Comparison of ENCODE assay signal across 1 cellular context in genomic region chr6:166206510-166207389, GRCh38.
TF ChIP-seq lines count a peak whose summit lies in the region.

No MANE protein-coding gene starts in this region.

TF ChIP-seq in HEK293, 187 proteins besides CTCF, POLR2A, EP300 and RAD21 (continued from another document):
- TF ChIP-seq KLF17 (tag by site-specific recombination; IDR thresholded peaks at IDR 0.05) (no peak), RBAK (tag by site-specific recombination; IDR thresholded peaks at IDR 0.05) (no peak), ZNF157 (tag by site-specific recombination; IDR thresholded peaks at IDR 0.05) (no peak), ZNF114 (tag by site-specific recombination; IDR thresholded peaks at IDR 0.05) (no peak), ZFHX2 (tag by site-specific recombination; conservative IDR thresholded peaks at IDR 0.05) (peak; percentile 51), ZNF362 (tag by site-specific recombination; IDR thresholded peaks at IDR 0.05) (peak; percentile 68; the same call in 1 of the 2 replicates)
